Comparison of ENCODE assay signal across 10 cellular contexts in genomic region chr10:71747808-71748523, GRCh38. TPM values are rescaled to one million over a fixed set of nuclear protein-coding genes. Genes with fewer than 3 reads are reported as not detected.
DNase-seq lines count a peak whose midpoint lies in the region; TF ChIP-seq lines count a peak whose summit lies in the region.
"Had no signal": no experiment of that assay in that cellular context is flagged by ENCODE, and none has a peak within 500 bp of the region (broad histone marks: within the 10 kb centered on the region; RNA-seq: fewer than 3 reads in every experiment).

No MANE protein-coding gene starts in this region.

- intact Hi-C loops in mammary epithelial cell (cut with micrococcal nuclease) (no loop called here), lower leg skin (cut with DNase I; ENCODE audit: low total_unique reads) (no loop called here)

- DNase-seq in CD1c-positive myeloid dendritic cell (ENCODE audit: extremely low spot score) (peak; percentile 71), mammary epithelial cell (no peak), lower leg skin (ENCODE audit: low spot score in 2 of 2) (no peak), SHP77 (lab: John Stamatoyannopoulos, UW) (no peak), OCI-M2 (lab: John Stamatoyannopoulos, UW; ENCODE audit: unreplicated experiment) (no peak)
- peak; percentile 71 for DNase-seq in Jurkat, Clone E6-1 (ENCODE audit: low read depth, low spot score)
- no peak for DNase-seq in effector CD4-positive, alpha-beta T cell

- peak overlapping the region; percentile 49 for H2AFZ ChIP-seq in mammary epithelial cell (ENCODE audit: low read depth, low read length)

- whole genome bisulfite sequencing in mammary epithelial cell (ENCODE audit: low coverage, missing lambda C conversion rate): 81% methylated on average over 9 of the region's 10 CpGs
- 60 to 63% methylated on average over 6 to 10 of the region's 10 CpGs for WGBS in lower leg skin, 2 donors

- H3K27me3 ChIP-seq in mammary epithelial cell (ENCODE audit: insufficient read depth, low read length) (no peaks in the 10 kb centered on the region), muscle layer of duodenum (ENCODE audit: low read depth, low read length) (no peaks in the 10 kb centered on the region)

- no peak for TF ChIP-seq CTCF in mammary epithelial cell (conservative IDR thresholded peaks at IDR 0.05 in 1 of 2, IDR thresholded peaks at IDR 0.05 in 1 of 2; ENCODE audit: extremely low read depth in 1 of 2, insufficient read depth in 1 of 2, low read depth in 1 of 2, low read length in 2 of 2)
- no peak for TF ChIP-seq CTCF in lower leg skin (IDR thresholded peaks at IDR 0.05)

- H3K27ac ChIP-seq in mammary epithelial cell (ENCODE audit: insufficient read depth, low read depth, low read length) (no peak overlapping the region), muscle layer of duodenum (ENCODE audit: low read length) (peak overlapping the region; percentile 77)

- CTCF ChIA-PET in mammary epithelial cell (lab: Charles Lee; ENCODE audit: low non-redundant PET): no interaction called here

- no peaks in the 10 kb centered on the region for H4K20me1 ChIP-seq in mammary epithelial cell (ENCODE audit: insufficient read depth, low read length)

- H3K9me3 ChIP-seq in mammary epithelial cell (replicated peaks; ENCODE audit: insufficient read depth, low read length): no peaks in the 10 kb centered on the region
- peaks cover 0 to under 1% of the 10 kb centered on the region in 2 donors for H3K9me3 ChIP-seq in muscle layer of duodenum (ENCODE audit: control insufficient read depth in 1 of 2, low read length in 2 of 2)

- dilution Hi-C loops in mammary epithelial cell (cut with HindIII; ENCODE audit: low sequenced_read_pairs): no loop called here

- TF ChIP-seq POLR2A in lower leg skin (IDR thresholded peaks at IDR 0.05): no peak

- no peaks in the 10 kb centered on the region for H3K79me2 ChIP-seq in mammary epithelial cell (ENCODE audit: insufficient read depth, low read length)

- H3K4me1 ChIP-seq in mammary epithelial cell (ENCODE audit: insufficient read depth, low read length) (peaks cover 13% of the 10 kb centered on the region), muscle layer of duodenum (ENCODE audit: control insufficient read depth in 1 of 2, insufficient read depth in 2 of 2, low read length in 2 of 2) (peaks cover 33 to 40% of the 10 kb centered on the region in 2 donors)

- BruUV-seq in mammary epithelial cell (replicated peaks; lab: Mats Ljungman, UMichigan): no TSS peak

- no peak overlapping the region for H3K4me2 ChIP-seq in mammary epithelial cell (ENCODE audit: insufficient read depth, low read depth, low read length)

- no peak overlapping the region for H3K9ac ChIP-seq in mammary epithelial cell (ENCODE audit: insufficient read depth, low read length)

- H3K36me3 ChIP-seq in mammary epithelial cell (ENCODE audit: insufficient read depth, low read length): no peaks in the 10 kb centered on the region
- peaks cover 26 to 32% of the 10 kb centered on the region in 2 donors for H3K36me3 ChIP-seq in muscle layer of duodenum (ENCODE audit: control insufficient read depth in 1 of 2, insufficient read depth in 2 of 2, low read length in 2 of 2)

- in situ Hi-C loops in mammary epithelial cell (cut with MboI; ENCODE audit: low sequenced_read_pairs in 2 of 2): no loop called here

- peak overlapping the region; percentile 25 for H3K4me3 ChIP-seq in Jurkat, Clone E6-1 (ENCODE audit: low read length)
- H3K4me3 ChIP-seq in mammary epithelial cell (replicated peaks in 1 of 3; ENCODE audit: insufficient read depth in 1 of 3, low read depth in 2 of 3, low read length in 3 of 3): no peak overlapping the region
- peak overlapping the region in 1 of 2 donors; percentile 25 for H3K4me3 ChIP-seq in muscle layer of duodenum (ENCODE audit: low read depth in 1 of 2, low read length in 2 of 2)
- no peak overlapping the region for H3K4me3 ChIP-seq in lower leg skin (ENCODE audit: low read depth, poor library complexity, severe bottlenecking)

RNA-seq across cellular contexts. Expression of gene VSIR, which starts 25.4 kb away (rescaled TPM):
- 8.0 TPM for polyA plus RNA-seq in Jurkat, Clone E6-1 (2012; ENCODE audit: insufficient read depth, insufficient read length)
- total RNA-seq in mammary epithelial cell (10 to 100 TPM; 39.9 to 77.8 TPM), lower leg skin (10 to 100 TPM; 14.5 to 56.5 (median 23.2) TPM)
- polyA plus RNA-seq in mammary epithelial cell: 26.5 TPM
- 31.0 TPM for polyA minus RNA-seq in mammary epithelial cell
- total RNA-seq: neural crest cell had no signal

RNA-seq across cellular contexts. Expression of gene C10orf105, which starts 28.4 kb away (rescaled TPM):
- not detected for polyA plus RNA-seq in Jurkat, Clone E6-1 (2012; ENCODE audit: insufficient read depth, insufficient read length)
- total RNA-seq in mammary epithelial cell: under 1 TPM in 1 of 2 donors, not detected in 1; under 0.01 TPM
- not detected for polyA plus RNA-seq in mammary epithelial cell
- polyA minus RNA-seq in mammary epithelial cell: not detected
- under 1 TPM; 0.06 to 0.27 (median 0.14) TPM for total RNA-seq in lower leg skin
- total RNA-seq: LHCN-M2 had no signal

Comparison
In these comparisons a context has a peak if more than half of its experiments do, and no peak if none do; other contexts are left out.
1. DNase-seq: peak in CD1c-positive myeloid dendritic cell (single experiment) and Jurkat, Clone E6-1 (single experiment); none in mammary epithelial cell (single experiment), lower leg skin (0 of 2), SHP77 (0 of 2), OCI-M2 (single experiment) and effector CD4-positive, alpha-beta T cell (single experiment).